8 cellular contexts compared by ENCODE assay signal in the genomic region with DNA sequence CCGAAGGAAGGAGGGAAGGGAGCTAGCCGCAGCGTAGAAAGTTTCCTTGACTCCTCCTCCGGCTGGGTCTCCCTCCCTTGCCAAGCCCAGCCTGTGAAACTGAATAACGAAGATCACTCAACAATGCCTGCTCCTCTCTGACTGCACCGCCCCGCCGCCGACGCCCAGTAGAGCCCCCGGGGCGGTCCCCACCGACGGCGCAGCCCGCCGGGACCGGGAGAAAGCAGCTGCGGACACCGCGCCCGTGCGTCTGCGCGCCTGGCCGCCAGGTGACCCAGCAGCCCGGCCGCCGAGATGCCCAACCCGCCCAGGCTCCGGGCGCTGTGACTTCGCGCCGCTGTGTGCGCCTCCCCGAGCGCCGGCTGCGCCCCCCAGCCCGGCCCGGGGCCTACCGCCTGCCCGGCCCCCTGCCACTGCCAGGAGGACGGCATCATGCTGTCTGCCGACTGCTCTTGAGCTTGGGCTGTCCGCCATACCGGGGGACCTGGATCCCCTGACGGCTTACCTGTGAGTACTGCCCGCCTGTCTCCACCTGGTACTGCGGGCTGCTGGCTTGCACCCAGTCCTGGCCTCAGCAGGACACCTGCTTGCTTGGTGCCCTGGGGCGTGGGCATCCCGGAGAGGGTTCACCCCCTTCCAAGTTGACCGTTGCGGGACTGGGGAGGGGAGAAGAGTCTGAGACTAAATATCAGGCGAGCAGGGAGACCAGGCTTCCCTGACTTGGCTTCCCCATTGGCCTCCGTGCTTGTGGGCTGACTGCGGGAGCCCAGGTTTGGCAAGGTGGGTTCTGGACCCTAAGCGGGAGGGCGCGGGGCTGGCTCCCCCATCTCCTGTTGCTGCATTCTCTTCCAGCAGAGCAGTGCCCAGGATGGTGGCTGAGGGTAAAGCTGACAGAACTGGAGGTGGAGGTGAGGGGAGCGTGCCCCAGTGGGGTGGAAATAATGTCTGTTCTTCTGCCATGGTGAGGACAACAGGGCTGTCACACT. TPM values are rescaled to one million over a fixed set of nuclear protein-coding genes. Genes with fewer than 3 reads are reported as not detected.
DNase-seq lines count a peak whose midpoint lies in the region; ATAC-seq and TF ChIP-seq lines count a peak whose summit lies in the region.

No MANE protein-coding gene starts in this region.

- peaks cover 10% of the 10 kb centered on the region for H3K4me1 ChIP-seq in ovary (ENCODE audit: insufficient read depth)

- H3K27ac ChIP-seq in SK-N-MC (no peak overlapping the region), ovary (peak overlapping the region; percentile 17 to 84)

- DNase-seq in DMS153 treated with DMSO at 0.1 percent for 48 hours (lab: John Stamatoyannopoulos, UW; ENCODE audit: unreplicated experiment) (peak; percentile 9), DMS153 (lab: John Stamatoyannopoulos, UW) (no peak), SK-N-MC (ENCODE audit: low read depth, low spot score) (no peak), fibroblast of the aortic adventitia (ENCODE audit: low read depth) (peak; percentile 33), ovary (peak; percentile 53 to 76 (median 58)), NOMO-1 treated with dmso at 0.1 percent for 144 hours (lab: John Stamatoyannopoulos, UW; ENCODE audit: unreplicated experiment) (no peak)
- DNase-seq in stimulated activated CD4-positive, alpha-beta T cell treated with anti-CD3 and anti-CD28 coated beads, Interleukin-4, amount 100 ng/mL, for 24 hours = no peak

- ATAC-seq in GM21737 (IDR thresholded peaks at IDR 0.05; ENCODE audit: unreplicated experiment) = no peak

- H3K9me3 ChIP-seq in SK-N-MC (ENCODE audit: low read depth, low read length) (no peaks in the 10 kb centered on the region), ovary (no peaks in the 10 kb centered on the region)

- H3K4me3 ChIP-seq in SK-N-MC (peak overlapping the region; percentile 65), fibroblast of the aortic adventitia (ENCODE audit: low read depth, low read length) (peak overlapping the region; percentile 64), ovary (peak overlapping the region; percentile 44)

- intact Hi-C loops in ovary (cut with DNase I) = loop anchor here in 3 of 4 donors (2.0 to 10.0 kb wide), 5 partner anchors 101 to 511 kb away; a partner anchor contains a TSS

- H3K9ac ChIP-seq in SK-N-MC (ENCODE audit: insufficient read length) = no peak overlapping the region

- TF ChIP-seq EP300 in ovary (IDR thresholded peaks at IDR 0.05) = no peak

- no peaks in the 10 kb centered on the region for H3K27me3 ChIP-seq in ovary

- no peak for TF ChIP-seq POLR2A in ovary (IDR thresholded peaks at IDR 0.05)

- TF ChIP-seq CTCF in fibroblast of the aortic adventitia (IDR thresholded peaks at IDR 0.05; ENCODE audit: insufficient read depth, low read length) (no peak), ovary (IDR thresholded peaks at IDR 0.05) (peak in 2 of 3 donors; percentile 42 to 51)

- 13 to 18% (median 14%) methylated on average over 43 to 62 of the region's 62 CpGs for WGBS in ovary, 3 donors

- H3K36me3 ChIP-seq in SK-N-MC (ENCODE audit: insufficient read depth, low read length) (no peaks in the 10 kb centered on the region), ovary (no peaks in the 10 kb centered on the region)

RNA-seq across cellular contexts. Expression of a gene that starts 26.2 kb away (rescaled TPM):
- total RNA-seq in fibroblast of the aortic adventitia (ENCODE audit: low replicate concordance) (51.5 and 119 TPM in 2 replicates), ovary (10 to 100 TPM; 60.1 to 80.2 (median 72.0) TPM)
- 10 to 100 TPM; 54.3 to 77.7 TPM for polyA plus RNA-seq in ovary

Comparison
In these comparisons a context has a peak if more than half of its experiments do, and no peak if none do; other contexts are left out.
1. DNase-seq: peak in DMS153 treated with DMSO at 0.1 percent for 48 hours (single experiment), fibroblast of the aortic adventitia (single experiment) and ovary (5 of 5); none in DMS153 (single experiment), SK-N-MC (single experiment), stimulated activated CD4-positive, alpha-beta T cell treated with anti-CD3 and anti-CD28 coated beads, Interleukin-4, amount 100 ng/mL, for 24 hours (single experiment) and NOMO-1 treated with dmso at 0.1 percent for 144 hours (single experiment).
2. Peak in every context shown above with its lines, with median percentiles within 50 percentile points of each other: H3K4me3 ChIP-seq.